ENCODE assay signal across 16 cellular contexts in genomic region chr3:154023148-154023547, GRCh38.
DNase-seq lines count a peak whose midpoint lies in the region; ATAC-seq and TF ChIP-seq lines count a peak whose summit lies in the region.
"Had no signal": no experiment of that assay in that cellular context is flagged by ENCODE, and none has a peak within 500 bp of the region (broad histone marks: within the 10 kb centered on the region; RNA-seq: fewer than 3 reads in every experiment).

No MANE protein-coding gene starts in this region.

- H3K4me3 ChIP-seq in upper lobe of right lung = no peak overlapping the region
- H3K4me3 ChIP-seq: thoracic aorta had no signal

- TF ChIP-seq CTCF in upper lobe of right lung (IDR thresholded peaks at IDR 0.05) = no peak

- intact Hi-C loops in upper lobe of right lung (cut with DNase I) = no loop called here

- H3K4me1 ChIP-seq in upper lobe of right lung = no peaks in the 10 kb centered on the region

- DNase-seq in NCI-H69 (lab: John Stamatoyannopoulos, UW) (peak; percentile 76), fibroblast of the conjunctiva (ENCODE audit: low read depth) (peak; percentile 23), medulla oblongata (ENCODE audit: extremely low spot score) (peak; percentile 22), upper lobe of right lung (no peak), NCI-H226 (no peak)
- DNase-seq: activated CD4-positive, alpha-beta T cell treated with anti-CD3 and anti-CD28 coated beads, Interleukin-2, amount 50 U/mL, for 1 hour; activated T-cell treated with anti-CD3 and anti-CD28 coated beads, Interleukin-2, amount 50 U/mL, for 24 hours; brain microvascular endothelial cell; DND-41; MV-4-11; NCI-H510A treated with DMSO at 0.1 percent for 48 hours; stimulated activated CD4-positive, alpha-beta T cell treated with anti-CD3 and anti-CD28 coated beads, Interleukin-4, amount 100 ng/mL, for 24 hours; stimulated activated CD8-positive, alpha-beta memory T cell treated with anti-CD3 and anti-CD28 coated beads, Interleukin-4, amount 100 ng/mL, for 48 hours had no signal

- no peaks in the 10 kb centered on the region for H3K36me3 ChIP-seq in upper lobe of right lung
- H3K36me3 ChIP-seq: brain microvascular endothelial cell, thoracic aorta had no signal

- H3K9me3 ChIP-seq in upper lobe of right lung = no peaks in the 10 kb centered on the region
- H3K9me3 ChIP-seq: thoracic aorta had no signal

- H3K27ac ChIP-seq in upper lobe of right lung = no peak overlapping the region
- H3K27ac ChIP-seq: brain microvascular endothelial cell, thoracic aorta had no signal

- ATAC-seq in upper lobe of right lung (peak; percentile 54), GM19455 (IDR thresholded peaks at IDR 0.05; ENCODE audit: unreplicated experiment) (no peak), HG02759 (IDR thresholded peaks at IDR 0.05; ENCODE audit: unreplicated experiment) (no peak)

- no peaks in the 10 kb centered on the region for H3K27me3 ChIP-seq in upper lobe of right lung
- H3K27me3 ChIP-seq: brain microvascular endothelial cell had no signal

Comparison
In these comparisons a context has a peak if more than half of its experiments do, and no peak if none do; other contexts are left out.
1. DNase-seq: peak in NCI-H69 (single experiment), fibroblast of the conjunctiva (single experiment) and medulla oblongata (single experiment); none in upper lobe of right lung (single experiment) and NCI-H226 (single experiment).